1 cellular context compared by ENCODE assay signal in the genomic region with DNA sequence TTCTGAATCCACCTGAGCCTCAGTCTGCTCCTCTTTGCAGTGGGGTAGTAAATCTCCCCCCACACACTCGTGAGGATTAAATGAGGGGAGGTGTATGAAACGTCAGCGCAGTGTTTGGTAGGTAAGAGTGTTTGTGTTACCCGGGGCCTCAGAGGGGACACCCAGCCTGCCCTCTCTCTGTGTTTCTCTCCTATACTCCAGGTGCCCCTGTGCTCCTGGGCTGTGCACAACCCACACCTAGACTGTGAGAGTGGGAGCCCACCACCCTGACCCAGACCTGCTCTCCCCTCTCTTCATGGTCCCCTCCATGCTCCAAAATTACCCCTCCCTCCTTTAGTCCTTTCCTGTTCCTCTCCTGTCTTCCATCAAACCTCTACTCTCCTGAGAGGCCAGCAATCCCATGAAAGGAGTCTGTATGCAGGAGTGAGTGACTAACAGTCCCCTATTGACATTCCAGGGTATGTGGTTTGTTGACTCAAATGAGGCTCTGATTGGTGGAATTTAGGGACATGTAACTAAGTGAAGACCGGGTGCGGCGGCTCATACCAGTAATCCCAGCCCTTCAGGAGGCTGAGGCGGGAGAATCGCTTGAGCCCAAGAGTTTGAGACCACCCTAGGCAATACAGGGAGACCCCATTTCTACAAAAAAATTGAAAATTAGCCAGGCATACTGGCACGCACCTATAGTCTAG.
TF ChIP-seq lines count a peak whose summit lies in the region.

No MANE protein-coding gene starts in this region.

TF ChIP-seq in H1, 55 proteins besides CTCF, POLR2A, EP300 and RAD21:
- TF ChIP-seq SAP30 (IDR thresholded peaks at IDR 0.05; ENCODE audit: insufficient read depth, insufficient replicate concordance, low read length) (no peak), TEAD4 (IDR thresholded peaks at IDR 0.05; ENCODE audit: low read depth, low read length) (peak; percentile 77)
